ENCODE assay signal across 16 cellular contexts in the genomic region with DNA sequence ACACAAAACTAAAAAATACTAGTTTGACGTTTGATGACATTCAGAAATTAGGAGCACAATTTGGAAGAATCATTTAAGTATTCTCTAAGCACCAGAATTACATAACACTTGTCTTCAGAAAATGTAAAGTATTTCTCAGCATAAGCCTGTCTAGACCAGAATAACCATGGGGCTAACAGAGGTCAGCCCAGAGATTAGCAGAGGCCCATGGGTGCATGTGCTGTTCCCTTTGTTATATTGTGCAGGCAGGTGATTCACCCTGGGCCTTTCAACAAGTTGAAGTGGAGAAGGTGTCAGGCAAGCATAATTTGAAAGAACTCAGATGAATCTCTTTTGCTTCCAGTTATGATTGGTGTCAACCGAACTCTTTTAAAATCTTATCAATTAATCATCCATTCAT.
"Had no signal": no experiment of that assay in that cellular context is flagged by ENCODE, and none has a peak within 500 bp of the region (broad histone marks: within the 10 kb centered on the region; RNA-seq: fewer than 3 reads in every experiment).

No MANE protein-coding gene starts in this region.

- H3K4me1 ChIP-seq: gastrocnemius medialis, tibial artery had no signal

- H3K27ac Mint-ChIP-seq: activated B cell treated with CpG ODN at 0.5 μM for 24 hours; activated CD4-positive, alpha-beta memory T cell treated with anti-CD3 and anti-CD28 coated beads for 36 hours; activated CD8-positive, alpha-beta memory T cell treated with anti-CD3 and anti-CD28 coated beads, Interleukin-2, amount 10 ng/mL, durations not matched to agents 7 days and 5 days; activated naive CD8-positive, alpha-beta T cell; naive thymus-derived CD8-positive, alpha-beta T cell; T-helper 2 cell treated with Interferon-gamma antibody and Interleukin-4, amounts not matched to agents 5 μg/mL and 100 μg/mL, for 36 hours had no signal

- H3K4me1 Mint-ChIP-seq: activated B cell treated with CpG ODN at 0.5 μM for 24 hours; activated CD8-positive, alpha-beta memory T cell treated with anti-CD3 and anti-CD28 coated beads, Interleukin-2, amount 10 ng/mL, durations not matched to agents 7 days and 5 days; naive thymus-derived CD8-positive, alpha-beta T cell had no signal

- H3K27ac ChIP-seq: dorsolateral prefrontal cortex, gastrocnemius medialis, pancreas, tibial artery had no signal

- ATAC-seq: activated CD8-positive, alpha-beta memory T cell treated with anti-CD3 and anti-CD28 coated beads, Interleukin-2, amount 10 ng/mL, durations not matched to agents 7 days and 5 days; gastrocnemius medialis; naive thymus-derived CD8-positive, alpha-beta T cell had no signal

- H3K27me3 ChIP-seq: dorsolateral prefrontal cortex, gastrocnemius medialis, pancreas, tibial artery had no signal

- H3K27me3 Mint-ChIP-seq: activated B cell treated with CpG ODN at 0.5 μM for 24 hours; activated CD4-positive, alpha-beta memory T cell treated with anti-CD3 and anti-CD28 coated beads for 36 hours; activated CD8-positive, alpha-beta memory T cell treated with anti-CD3 and anti-CD28 coated beads, Interleukin-2, amount 10 ng/mL, durations not matched to agents 7 days and 5 days; activated naive CD8-positive, alpha-beta T cell; naive thymus-derived CD8-positive, alpha-beta T cell had no signal

- H3K9me3 ChIP-seq: gastrocnemius medialis, pancreas, tibial artery had no signal

- H3K4me3 Mint-ChIP-seq: activated B cell treated with CpG ODN at 0.5 μM for 24 hours; activated CD4-positive, alpha-beta memory T cell treated with anti-CD3 and anti-CD28 coated beads for 36 hours; activated CD8-positive, alpha-beta memory T cell treated with anti-CD3 and anti-CD28 coated beads, Interleukin-2, amount 10 ng/mL, durations not matched to agents 7 days and 5 days; activated naive CD8-positive, alpha-beta T cell; naive thymus-derived CD8-positive, alpha-beta T cell; T-helper 2 cell treated with Interferon-gamma antibody and Interleukin-4, amounts not matched to agents 5 μg/mL and 100 μg/mL, for 36 hours had no signal

- DNase-seq: activated B cell treated with CpG ODN at 0.5 μM for 24 hours; activated CD4-positive, alpha-beta memory T cell treated with anti-CD3 and anti-CD28 coated beads for 36 hours; activated CD4-positive, alpha-beta T cell treated with anti-CD3 and anti-CD28 coated beads for 4 hours; activated CD8-positive, alpha-beta memory T cell treated with anti-CD3 and anti-CD28 coated beads, Interleukin-2, amount 10 ng/mL, durations not matched to agents 7 days and 5 days; amniotic stem cell; dorsolateral prefrontal cortex; gastrocnemius medialis; head of caudate nucleus; kidney glomerular epithelial cell; mesendoderm; naive thymus-derived CD8-positive, alpha-beta T cell; pancreas; stimulated activated naive CD4-positive, alpha-beta T cell treated with Interleukin-2 at 50 U/mL for 16 hours; tibial artery had no signal

- H3K4me3 ChIP-seq: gastrocnemius medialis, pancreas, tibial artery had no signal

- H3K36me3 Mint-ChIP-seq: activated CD4-positive, alpha-beta memory T cell treated with anti-CD3 and anti-CD28 coated beads for 36 hours; activated CD8-positive, alpha-beta memory T cell treated with anti-CD3 and anti-CD28 coated beads, Interleukin-2, amount 10 ng/mL, durations not matched to agents 7 days and 5 days; activated naive CD8-positive, alpha-beta T cell; naive thymus-derived CD8-positive, alpha-beta T cell had no signal

- H3K36me3 ChIP-seq: gastrocnemius medialis, pancreas, tibial artery had no signal
